Comparison of ENCODE assay signal across 15 cellular contexts in genomic region chr6:39926668-39927067, GRCh38. TPM values are rescaled to one million over a fixed set of nuclear protein-coding genes. Genes with fewer than 3 reads are reported as not detected.
DNase-seq lines count a peak whose midpoint lies in the region; ATAC-seq and TF ChIP-seq lines count a peak whose summit lies in the region.
"Had no signal": no experiment of that assay in that cellular context is flagged by ENCODE, and none has a peak within 500 bp of the region (broad histone marks: within the 10 kb centered on the region; RNA-seq: fewer than 3 reads in every experiment).

No MANE protein-coding gene starts in this region.

- CTCF ChIA-PET in activated CD8-positive, alpha-beta T cell treated with anti-CD3 and anti-CD28 coated beads for 36 hours (lab: Charles Lee), result no interaction called here

- no peaks in the 10 kb centered on the region for H3K36me3 Mint-ChIP-seq in T-helper 1 cell treated with Interleukin-12 subunit alpha and Interleukin-12 subunit beta and Interleukin-4 antibody, amounts not matched to agents 30 μg/mL and 1 μg/mL, for 36 hours (ENCODE audit: low read depth)
- no peaks in the 10 kb centered on the region for H3K36me3 Mint-ChIP-seq in activated CD8-positive, alpha-beta T cell treated with anti-CD3 and anti-CD28 coated beads for 36 hours (ENCODE audit: low read depth)
- H3K36me3 Mint-ChIP-seq: CD14-positive monocyte, memory B cell had no signal

- intact Hi-C loops in activated CD8-positive, alpha-beta T cell treated with anti-CD3 and anti-CD28 coated beads for 36 hours (cut with micrococcal nuclease), result no loop called here

- H3K9me3 Mint-ChIP-seq in T-helper 1 cell treated with Interleukin-12 subunit alpha and Interleukin-12 subunit beta and Interleukin-4 antibody, amounts not matched to agents 30 μg/mL and 1 μg/mL, for 36 hours, result peaks cover 5% of the 10 kb centered on the region
- peaks cover 4% of the 10 kb centered on the region for H3K9me3 Mint-ChIP-seq in activated CD8-positive, alpha-beta T cell treated with anti-CD3 and anti-CD28 coated beads for 36 hours

- no peaks in the 10 kb centered on the region for H3K9me3 ChIP-seq in thoracic aorta
- H3K9me3 ChIP-seq: suprapubic skin had no signal

- H3K27me3 ChIP-seq in thoracic aorta (replicated peaks; ENCODE audit: insufficient read depth), result no peaks in the 10 kb centered on the region
- H3K27me3 ChIP-seq: suprapubic skin had no signal

- H3K27ac Mint-ChIP-seq in T-helper 1 cell treated with Interleukin-12 subunit alpha and Interleukin-12 subunit beta and Interleukin-4 antibody, amounts not matched to agents 30 μg/mL and 1 μg/mL, for 36 hours, result peak overlapping the region; percentile 13
- peak overlapping the region; percentile 23 for H3K27ac Mint-ChIP-seq in activated CD8-positive, alpha-beta T cell treated with anti-CD3 and anti-CD28 coated beads for 36 hours
- H3K27ac Mint-ChIP-seq: activated B cell treated with CpG ODN at 0.5 μM for 24 hours, CD14-positive monocyte, memory B cell had no signal

- H3K27ac ChIP-seq in thoracic aorta, result peak overlapping the region; percentile 27 to 86
- H3K27ac ChIP-seq: suprapubic skin had no signal

- POLR2A ChIA-PET in activated CD8-positive, alpha-beta T cell treated with anti-CD3 and anti-CD28 coated beads for 36 hours (lab: Charles Lee), result no interaction called here

- ATAC-seq in activated CD8-positive, alpha-beta T cell treated with anti-CD3 and anti-CD28 coated beads for 36 hours, result no peak
- ATAC-seq in thoracic aorta (ENCODE audit: insufficient number of reproducible peaks, low FRiP score, low read depth) (no peak), GM21786 (IDR thresholded peaks at IDR 0.05; ENCODE audit: unreplicated experiment) (no peak)

- no peak overlapping the region for H3K4me3 ChIP-seq in fibroblast of pulmonary artery (replicated peaks; ENCODE audit: low read depth, low read length)
- H3K4me3 ChIP-seq in thoracic aorta, result no peak overlapping the region
- H3K4me3 ChIP-seq: suprapubic skin had no signal

- peaks cover 36 to 70% of the 10 kb centered on the region in 2 donors for H3K4me1 ChIP-seq in thoracic aorta (ENCODE audit: control insufficient read depth in 1 of 2, low read depth in 2 of 2)

- H3K27me3 Mint-ChIP-seq in T-helper 1 cell treated with Interleukin-12 subunit alpha and Interleukin-12 subunit beta and Interleukin-4 antibody, amounts not matched to agents 30 μg/mL and 1 μg/mL, for 36 hours (ENCODE audit: low read depth), result no peaks in the 10 kb centered on the region
- no peaks in the 10 kb centered on the region for H3K27me3 Mint-ChIP-seq in activated CD8-positive, alpha-beta T cell treated with anti-CD3 and anti-CD28 coated beads for 36 hours

- DNase-seq in T-helper 1 cell, result no peak
- no peak for DNase-seq in activated CD8-positive, alpha-beta T cell treated with anti-CD3 and anti-CD28 coated beads for 36 hours
- DNase-seq in fibroblast of pulmonary artery (ENCODE audit: low read depth), result peak; percentile 14
- no peak for DNase-seq in thoracic aorta (ENCODE audit: low spot score)
- no peak for DNase-seq in OCI-M1 (lab: John Stamatoyannopoulos, UW)
- DNase-seq in effector CD8-positive, alpha-beta T cell (lab: John Stamatoyannopoulos, UW), result no peak
- DNase-seq: activated B cell treated with CpG ODN at 0.5 μM for 24 hours, NCI-H2171, NCI-H774, RPMI8226 had no signal

- H3K4me3 Mint-ChIP-seq in T-helper 1 cell treated with Interleukin-12 subunit alpha and Interleukin-12 subunit beta and Interleukin-4 antibody, amounts not matched to agents 30 μg/mL and 1 μg/mL, for 36 hours, result no peak overlapping the region
- H3K4me3 Mint-ChIP-seq in activated CD8-positive, alpha-beta T cell treated with anti-CD3 and anti-CD28 coated beads for 36 hours, result no peak overlapping the region
- H3K4me3 Mint-ChIP-seq: activated B cell treated with CpG ODN at 0.5 μM for 24 hours, CD14-positive monocyte, memory B cell had no signal

- TF ChIP-seq CTCF in activated CD8-positive, alpha-beta T cell treated with anti-CD3 and anti-CD28 coated beads for 36 hours (IDR thresholded peaks at IDR 0.05), result no peak
- no peak for TF ChIP-seq CTCF in fibroblast of pulmonary artery (IDR thresholded peaks at IDR 0.05; ENCODE audit: low read length, missing control alignments)
- TF ChIP-seq CTCF in thoracic aorta (IDR thresholded peaks at IDR 0.05), result no peak

- H3K4me1 Mint-ChIP-seq in T-helper 1 cell treated with Interleukin-12 subunit alpha and Interleukin-12 subunit beta and Interleukin-4 antibody, amounts not matched to agents 30 μg/mL and 1 μg/mL, for 36 hours (ENCODE audit: low read depth), result peaks cover 1% of the 10 kb centered on the region
- peaks cover 8% of the 10 kb centered on the region for H3K4me1 Mint-ChIP-seq in activated CD8-positive, alpha-beta T cell treated with anti-CD3 and anti-CD28 coated beads for 36 hours (ENCODE audit: low read depth)
- H3K4me1 Mint-ChIP-seq: activated B cell treated with CpG ODN at 0.5 μM for 24 hours, CD14-positive monocyte, memory B cell had no signal

- peaks cover 19% of the 10 kb centered on the region for H3K36me3 ChIP-seq in thoracic aorta

RNA-seq across cellular contexts. Expression of gene MOCS1, which starts 7.6 kb away (rescaled TPM):
- 1 to 10 TPM; 1.5 to 1.8 TPM for total RNA-seq in activated CD8-positive, alpha-beta T cell treated with anti-CD3 and anti-CD28 coated beads for 36 hours
- total RNA-seq in thoracic aorta, result 10 to 100 TPM; 29.1 to 44.9 TPM

Comparison
In these comparisons a context has a peak if more than half of its experiments do, and no peak if none do; other contexts are left out.
1. RNA of gene MOCS1, which starts 7.6 kb away (total RNA-seq): 29.1 to 44.9 TPM in thoracic aorta; 1.5 to 1.8 TPM in activated CD8-positive, alpha-beta T cell treated with anti-CD3 and anti-CD28 coated beads for 36 hours; every median in the first group is over 10 times any median in the second.